In the genomic region with DNA sequence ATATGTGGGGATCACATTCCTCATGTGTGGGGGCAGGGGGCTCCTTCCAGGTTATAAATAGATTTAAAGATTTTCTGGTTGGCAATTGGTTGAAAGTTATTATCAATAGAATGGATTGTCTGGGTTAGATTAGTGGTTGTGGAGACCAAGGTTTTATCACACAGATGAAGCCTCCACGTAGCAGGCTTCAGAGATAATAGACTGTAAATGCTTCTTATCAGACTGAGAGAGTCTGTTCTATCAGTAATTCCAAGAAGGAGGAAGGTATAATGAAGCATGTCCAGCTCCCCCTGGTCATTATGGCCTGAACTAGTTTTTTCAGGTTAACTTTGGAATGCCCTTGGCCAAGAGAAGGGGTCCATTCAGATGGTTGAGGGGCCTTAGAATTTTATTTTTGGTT, we compare ENCODE assay signal across 25 cellular contexts.
"Had no signal": no experiment of that assay in that cellular context is flagged by ENCODE, and none has a peak within 500 bp of the region (broad histone marks: within the 10 kb centered on the region; RNA-seq: fewer than 3 reads in every experiment).

No MANE protein-coding gene starts in this region.

- H3K27me3 ChIP-seq: suprapubic skin, testis, thyroid gland, tibial artery, tibial nerve, transverse colon, upper lobe of left lung, upper lobe of right lung, uterus, vagina had no signal

- H3K27ac ChIP-seq: stomach, suprapubic skin, testis, thoracic aorta, thyroid gland, tibial artery, tibial nerve, transverse colon, upper lobe of left lung, upper lobe of right lung, uterus, vagina had no signal

- DNase-seq: stimulated activated CD4-positive, alpha-beta T cell treated with anti-CD3 and anti-CD28 coated beads, Interleukin-2, amount 100 ng/mL, for 48 hours; stimulated activated CD4-positive, alpha-beta T cell treated with anti-CD3 and anti-CD28 coated beads, Interleukin-4, amount 100 ng/mL, for 1 hour; stimulated activated CD4-positive, alpha-beta T cell treated with anti-CD3 and anti-CD28 coated beads, Interleukin-4, amount 100 ng/mL, for 24 hours; stimulated activated CD4-positive, alpha-beta T cell treated with anti-CD3 and anti-CD28 coated beads, Interleukin-4, amount 100 ng/mL, for 4 hours; stimulated activated CD8-positive, alpha-beta memory T cell treated with anti-CD3 and anti-CD28 coated beads, Interleukin-4, amount 100 ng/mL, for 48 hours; stimulated activated naive B cell treated with anti-CD40 and anti-IgM and Interleukin-4, amounts not matched to agents 10 μg/mL and 1 μg/mL and 100 μg/mL, for 72 hours; stimulated activated naive CD4-positive, alpha-beta T cell; stimulated activated naive CD4-positive, alpha-beta T cell treated with Interleukin-2 at 50 U/mL for 16 hours; stimulated activated naive CD8-positive, alpha-beta T cell treated with anti-CD3 and anti-CD28 coated beads, Interleukin-15, amount 100 ng/mL, for 72 hours; stimulated activated naive CD8-positive, alpha-beta T cell treated with anti-CD3 and anti-CD28 coated beads, Interleukin-15, Interleukin-2, amounts not matched to agents 100 U/mL and 50 U/mL, for 24 hours; stomach; substantia nigra; testis; thyroid gland; tibial artery; transverse colon; upper lobe of left lung; upper lobe of right lung; uterus had no signal

- H3K36me3 ChIP-seq: stomach, suprapubic skin, thoracic aorta, thyroid gland, tibial artery, tibial nerve, transverse colon, upper lobe of left lung, upper lobe of right lung, uterus, vagina had no signal

- H3K4me3 ChIP-seq: stomach, suprapubic skin, testis, thoracic aorta, thyroid gland, tibial artery, tibial nerve, transverse colon, upper lobe of left lung, upper lobe of right lung, uterus, vagina had no signal

- H3K9me3 ChIP-seq: suprapubic skin, testis, thoracic aorta, thyroid gland, tibial artery, transverse colon, upper lobe of left lung, uterus, vagina had no signal

- ATAC-seq: stimulated activated effector memory CD8-positive, alpha-beta T cell treated with anti-CD3 and anti-CD28 coated beads, Interleukin-12 subunit alpha, Interleukin-12 subunit beta, amount 100 ng/mL, for 72 hours; stimulated activated memory B cell treated with anti-CD40 and anti-IgM and Interleukin-4, amounts not matched to agents 10 μg/mL and 1 μg/mL and 100 μg/mL, for 72 hours; stimulated activated naive B cell treated with anti-CD40 and anti-IgM and Interleukin-4, amounts not matched to agents 10 μg/mL and 1 μg/mL and 100 μg/mL, for 72 hours; stimulated activated naive CD8-positive, alpha-beta T cell treated with anti-CD3 and anti-CD28 coated beads, Interleukin-15, amount 100 ng/mL, for 72 hours; stimulated activated naive CD8-positive, alpha-beta T cell treated with anti-CD3 and anti-CD28 coated beads, Interleukin-15, Interleukin-2, amounts not matched to agents 100 U/mL and 50 U/mL, for 24 hours; upper lobe of right lung had no signal

- H3K4me1 ChIP-seq: stomach, suprapubic skin, testis, thyroid gland, tibial artery, tibial nerve, transverse colon, upper lobe of left lung, upper lobe of right lung, uterus, vagina had no signal
